ENCODE assay signal across 26 cellular contexts in genomic region chr5:1201327-1202025, GRCh38. TPM values are rescaled to one million over a fixed set of nuclear protein-coding genes. Genes with fewer than 3 reads are reported as not detected.
DNase-seq lines count a peak whose midpoint lies in the region; ATAC-seq and TF ChIP-seq lines count a peak whose summit lies in the region.
"Had no signal": no experiment of that assay in that cellular context is flagged by ENCODE, and none has a peak within 500 bp of the region (broad histone marks: within the 10 kb centered on the region; RNA-seq: fewer than 3 reads in every experiment).

Gene SLC6A19 (plus strand): TSS chr5:1201595. CDS start chr5:1201651, 56 bp downstream.

- H3K27ac ChIP-seq in right cardiac atrium (ENCODE audit: low read length) (no peak within 1 kb of the TSS), left ventricle myocardium inferior (replicated peaks) (no peak within 1 kb of the TSS)
- H3K27ac ChIP-seq: 22Rv1, psoas muscle, RWPE1 had no signal

- no peak for ATAC-seq in right cardiac atrium
- peak; percentile 72 for ATAC-seq in left colon
- ATAC-seq: activated naive CD4-positive, alpha-beta T cell treated with anti-CD3 and anti-CD28 coated beads, Interleukin-2, amount 50 U/mL, for 72 hours; psoas muscle had no signal

- intact Hi-C loops in right cardiac atrium (cut with DNase I) (no loop called here), left ventricle myocardium inferior (cut with micrococcal nuclease) (no loop called here), left colon (cut with DNase I, micrococcal nuclease) (no loop called here)

- H3K4me3 ChIP-seq in right cardiac atrium (ENCODE audit: low read length) (no peak within 1 kb of the TSS), left ventricle myocardium inferior (no peak within 1 kb of the TSS)
- H3K4me3 ChIP-seq: HAP-1, psoas muscle, smooth muscle cell had no signal

- H3K4me1 ChIP-seq in right cardiac atrium (ENCODE audit: control insufficient read depth, insufficient read depth, low read length) = no peaks in the 10 kb centered on the region
- H3K4me1 ChIP-seq in left ventricle myocardium inferior = peaks cover 7% of the 10 kb centered on the region
- H3K4me1 ChIP-seq: HAP-1, psoas muscle had no signal

- H3K36me3 ChIP-seq in left ventricle myocardium inferior = no peaks in the 10 kb centered on the region
- H3K36me3 ChIP-seq: HAP-1 had no signal

- DNase-seq in DMS153 (lab: John Stamatoyannopoulos, UW) (peak; percentile 9), DMS153 treated with DMSO at 0.1 percent for 48 hours (lab: John Stamatoyannopoulos, UW; ENCODE audit: unreplicated experiment) (no peak), right cardiac atrium (peak; percentile 10 to 53 (median 42)), left ventricle myocardium inferior (no peak), left colon (peak; percentile 27 to 47), medulla oblongata (ENCODE audit: extremely low spot score) (no peak), islet precursor cell (no peak), NCI-H1436 treated with DMSO at 0.1 percent for 48 hours (lab: John Stamatoyannopoulos, UW) (no peak)
- DNase-seq: AML-193; Caco-2; EL; endodermal cell; Kasumi-1; NCI-H1092 treated with DMSO at 0.1 percent for 48 hours; NCI-H2171 treated with DMSO at 0.1 percent for 48 hours; stimulated activated CD4-positive, alpha-beta T cell treated with anti-CD3 and anti-CD28 coated beads, Interleukin-4, amount 100 ng/mL, for 1 hour; T1000; trophoblast cell had no signal

- WGBS in right cardiac atrium = 67% methylated on average over 51 of the region's 51 CpGs

- H3K27me3 ChIP-seq in right cardiac atrium (ENCODE audit: control insufficient read depth, insufficient read depth) (no peaks in the 10 kb centered on the region), left ventricle myocardium inferior (ENCODE audit: low read depth) (peaks cover 94% of the 10 kb centered on the region)

- TF ChIP-seq CTCF in left ventricle myocardium inferior (IDR thresholded peaks at IDR 0.05; ENCODE audit: borderline replicate concordance) = no peak

- H3K9me3 ChIP-seq in right cardiac atrium (ENCODE audit: control insufficient read depth, low read length) (no peaks in the 10 kb centered on the region), left ventricle myocardium inferior (replicated peaks) (no peaks in the 10 kb centered on the region)
- H3K9me3 ChIP-seq: Caco-2, HAP-1, psoas muscle had no signal

RNA-seq across cellular contexts. Expression of gene SLC6A19, which starts in this region (rescaled TPM):
- total RNA-seq in right cardiac atrium (not detected), left ventricle myocardium inferior (not detected), left colon (10 to 100 TPM in 1 of 2 donors, 1 to 10 TPM in 1; 5.8 to 72.5 TPM)
- polyA plus RNA-seq in right cardiac atrium = not detected
- total RNA-seq: activated naive CD4-positive, alpha-beta T cell treated with anti-CD3 and anti-CD28 coated beads, Interleukin-2, amount 50 U/mL, for 72 hours; activated T-helper 1 cell treated with anti-CD3 and anti-CD28 coated beads, Interleukin-12 subunit alpha, Interleukin-12 subunit beta, Interleukin-2, Interleukin-4 antibody, amounts not matched to agents 30 ng/mL and 10 ng/mL and 1 ng/mL, durations not matched to agents 14 hours and 24 hours and 36 hours; glomerular endothelial cell; psoas muscle; smooth muscle cell had no signal
- polyA plus RNA-seq: smooth muscle cell had no signal

Comparison
In these comparisons a context has a peak if more than half of its experiments do, and no peak if none do; other contexts are left out.
1. DNase-seq: peak in DMS153 (single experiment) and left colon (2 of 2); none in DMS153 treated with DMSO at 0.1 percent for 48 hours (single experiment), left ventricle myocardium inferior (single experiment), medulla oblongata (single experiment), islet precursor cell (single experiment) and NCI-H1436 treated with DMSO at 0.1 percent for 48 hours (single experiment).
2. Peak in DNase-seq in right cardiac atrium; RNA of the gene not detected or under 1 TPM.